Comparison of ENCODE assay signal across 11 cellular contexts in genomic region chr5:96567188-96567587, GRCh38.
DNase-seq lines count a peak whose midpoint lies in the region; ATAC-seq and TF ChIP-seq lines count a peak whose summit lies in the region.
"Had no signal": no experiment of that assay in that cellular context is flagged by ENCODE, and none has a peak within 500 bp of the region (broad histone marks: within the 10 kb centered on the region; RNA-seq: fewer than 3 reads in every experiment).

No MANE protein-coding gene starts in this region.

- H3K36me3 Mint-ChIP-seq in CD14-positive monocyte, result no peaks in the 10 kb centered on the region
- H3K36me3 Mint-ChIP-seq: activated naive CD8-positive, alpha-beta T cell treated with anti-CD3 and anti-CD28 coated beads for 36 hours; stimulated activated naive B cell treated with anti-CD40 and anti-IgM and Interleukin-4, amounts not matched to agents 10 μg/mL and 1 μg/mL and 100 μg/mL, for 72 hours had no signal

- ATAC-seq in GM19035 (IDR thresholded peaks at IDR 0.05; ENCODE audit: unreplicated experiment) (peak; percentile 30), left lung (no peak)
- ATAC-seq: stimulated activated naive B cell treated with anti-CD40 and anti-IgM and Interleukin-4, amounts not matched to agents 10 μg/mL and 1 μg/mL and 100 μg/mL, for 72 hours had no signal

- DNase-seq in AG10803 (ENCODE audit: low read depth) (peak; percentile 87), SJSA1 (ENCODE audit: low read depth in 1 of 2, low spot score in 2 of 2) (peak in 1 of 2 experiments; percentile 36), fibroblast of mammary gland (ENCODE audit: low read depth) (peak; percentile 74), NCI-H446 treated with DMSO at 0.1 percent for 48 hours (lab: John Stamatoyannopoulos, UW) (no peak), left lung (no peak), CD14-positive monocyte (ENCODE audit: low spot score) (no peak), amygdala (lab: John Stamatoyannopoulos, UW) (no peak)
- DNase-seq: activated naive CD8-positive, alpha-beta T cell treated with anti-CD3 and anti-CD28 coated beads for 36 hours; spleen; stimulated activated naive B cell treated with anti-CD40 and anti-IgM and Interleukin-4, amounts not matched to agents 10 μg/mL and 1 μg/mL and 100 μg/mL, for 72 hours had no signal

- H3K27ac ChIP-seq in SJSA1 (peak overlapping the region; percentile 69), left lung (no peak overlapping the region)
- H3K27ac ChIP-seq: spleen had no signal

- TF ChIP-seq CTCF in AG10803 (conservative IDR thresholded peaks at IDR 0.05; ENCODE audit: low read length) (no peak), fibroblast of mammary gland (conservative IDR thresholded peaks at IDR 0.05; ENCODE audit: control insufficient read depth, insufficient read depth, low read depth, low read length) (no peak), left lung (IDR thresholded peaks at IDR 0.05) (no peak), CD14-positive monocyte (IDR thresholded peaks at IDR 0.05) (no peak)

- H3K27ac Mint-ChIP-seq in CD14-positive monocyte, result no peak overlapping the region
- H3K27ac Mint-ChIP-seq: activated naive CD8-positive, alpha-beta T cell treated with anti-CD3 and anti-CD28 coated beads for 36 hours; stimulated activated naive B cell treated with anti-CD40 and anti-IgM and Interleukin-4, amounts not matched to agents 10 μg/mL and 1 μg/mL and 100 μg/mL, for 72 hours had no signal

- H3K4me3 Mint-ChIP-seq in CD14-positive monocyte, result no peak overlapping the region
- H3K4me3 Mint-ChIP-seq: activated naive CD8-positive, alpha-beta T cell treated with anti-CD3 and anti-CD28 coated beads for 36 hours; stimulated activated naive B cell treated with anti-CD40 and anti-IgM and Interleukin-4, amounts not matched to agents 10 μg/mL and 1 μg/mL and 100 μg/mL, for 72 hours had no signal

- H3K27me3 Mint-ChIP-seq in CD14-positive monocyte (ENCODE audit: low read depth in 3 of 3), result peaks cover 2 to 6% (median 5%) of the 10 kb centered on the region in 3 donors
- H3K27me3 Mint-ChIP-seq: stimulated activated naive B cell treated with anti-CD40 and anti-IgM and Interleukin-4, amounts not matched to agents 10 μg/mL and 1 μg/mL and 100 μg/mL, for 72 hours had no signal

- H3K4me3 ChIP-seq in AG10803 (ENCODE audit: low read length), result no peak overlapping the region
- no peak overlapping the region for H3K4me3 ChIP-seq in SJSA1
- H3K4me3 ChIP-seq in fibroblast of mammary gland (ENCODE audit: control insufficient read depth, low read depth, low read length), result no peak overlapping the region
- no peak overlapping the region for H3K4me3 ChIP-seq in left lung
- H3K4me3 ChIP-seq: spleen had no signal

- H3K9me3 ChIP-seq in SJSA1 (replicated peaks) (no peaks in the 10 kb centered on the region), left lung (no peaks in the 10 kb centered on the region)
- H3K9me3 ChIP-seq: spleen had no signal

- H3K4me1 Mint-ChIP-seq in CD14-positive monocyte, result peaks cover 6% of the 10 kb centered on the region

- H3K4me1 ChIP-seq in SJSA1 (replicated peaks) (peaks cover 42% of the 10 kb centered on the region), left lung (no peaks in the 10 kb centered on the region)

- peaks cover 0 to 8% (median 2%) of the 10 kb centered on the region in 7 donors for H3K9me3 Mint-ChIP-seq in CD14-positive monocyte
- H3K9me3 Mint-ChIP-seq: activated naive CD8-positive, alpha-beta T cell treated with anti-CD3 and anti-CD28 coated beads for 36 hours; stimulated activated naive B cell treated with anti-CD40 and anti-IgM and Interleukin-4, amounts not matched to agents 10 μg/mL and 1 μg/mL and 100 μg/mL, for 72 hours had no signal

- H3K36me3 ChIP-seq in SJSA1 (no peaks in the 10 kb centered on the region), left lung (no peaks in the 10 kb centered on the region)
- H3K36me3 ChIP-seq: spleen had no signal

- intact Hi-C loops in left lung (cut with DNase I), result no loop called here
- intact Hi-C loops in CD14-positive monocyte (cut with micrococcal nuclease), result no loop called here

- H3K27me3 ChIP-seq in SJSA1 (replicated peaks) (no peaks in the 10 kb centered on the region), left lung (no peaks in the 10 kb centered on the region)
- H3K27me3 ChIP-seq: spleen had no signal

Comparison
In these comparisons a context has a peak if more than half of its experiments do, and no peak if none do; other contexts are left out.
1. DNase-seq: peak in AG10803 (single experiment) and fibroblast of mammary gland (single experiment); none in NCI-H446 treated with DMSO at 0.1 percent for 48 hours (single experiment), left lung (0 of 2), CD14-positive monocyte (single experiment) and amygdala (0 of 56).